ENCODE assay signal across 1 cellular context in the genomic region with DNA sequence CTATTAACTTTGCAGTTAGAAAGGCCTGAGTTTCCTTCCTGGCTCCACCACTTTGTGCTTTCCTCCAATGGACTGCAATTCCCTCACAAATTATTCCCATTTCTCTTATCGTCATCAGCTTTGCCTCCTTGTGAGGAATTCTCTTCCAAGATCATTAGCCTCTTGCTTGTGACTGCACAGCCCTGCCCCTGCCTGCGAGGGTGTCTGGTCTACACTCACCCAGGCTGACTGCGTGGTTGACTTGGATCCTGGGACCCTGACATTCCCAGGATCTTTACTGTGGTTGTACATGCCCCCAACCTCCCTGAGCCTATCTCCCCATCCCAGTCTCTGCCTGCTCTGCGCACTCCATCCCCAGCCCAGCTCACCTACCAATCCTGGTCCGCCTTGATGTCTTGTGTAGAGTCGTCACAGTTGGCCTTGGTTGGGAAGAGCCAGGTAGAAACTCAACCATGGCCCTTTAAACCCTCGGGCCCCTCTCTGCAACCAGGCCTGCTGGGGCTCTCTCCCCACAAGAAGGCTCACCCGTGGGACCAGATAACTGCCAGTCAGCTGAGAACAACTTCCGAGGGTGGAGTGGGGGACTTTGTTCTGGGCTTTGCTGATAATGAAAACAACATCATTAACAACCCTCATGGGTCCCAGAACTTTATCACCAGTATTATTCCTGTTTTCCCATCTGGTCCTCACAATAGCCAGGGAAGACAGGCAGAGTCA.
TF ChIP-seq lines count a peak whose summit lies in the region.

Gene OR2AT4 (minus strand): TSS at position 421 of the 717 bp plus-strand sequence.

TF ChIP-seq in K562, 482 proteins besides CTCF, POLR2A, EP300 and RAD21 (continued from another document and continues in another):
- peak; percentile 49; the same call in 1 of the 2 replicates for TF ChIP-seq EHMT2 (IDR thresholded peaks at IDR 0.05)
- TF ChIP-seq, protein P1, sequence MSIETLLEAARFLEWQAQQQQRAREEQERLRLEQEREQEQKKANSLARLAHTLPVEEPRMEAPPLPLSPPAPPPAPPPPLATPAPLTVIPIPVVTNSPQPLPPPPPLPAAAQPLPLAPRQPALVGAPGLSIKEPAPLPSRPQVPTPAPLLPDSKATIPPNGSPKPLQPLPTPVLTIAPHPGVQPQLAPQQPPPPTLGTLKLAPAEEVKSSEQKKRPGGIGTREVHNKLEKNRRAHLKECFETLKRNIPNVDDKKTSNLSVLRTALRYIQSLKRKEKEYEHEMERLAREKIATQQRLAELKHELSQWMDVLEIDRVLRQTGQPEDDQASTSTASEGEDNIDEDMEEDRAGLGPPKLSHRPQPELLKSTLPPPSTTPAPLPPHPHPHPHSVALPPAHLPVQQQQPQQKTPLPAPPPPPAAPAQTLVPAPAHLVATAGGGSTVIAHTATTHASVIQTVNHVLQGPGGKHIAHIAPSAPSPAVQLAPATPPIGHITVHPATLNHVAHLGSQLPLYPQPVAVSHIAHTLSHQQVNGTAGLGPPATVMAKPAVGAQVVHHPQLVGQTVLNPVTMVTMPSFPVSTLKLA (conservative IDR thresholded peaks at IDR 0.05) = peak; percentile 55 to 68; a peak in 3 of 4 replicates
- no peak for TF ChIP-seq HIVEP1 (CRISPR knock-in tag; IDR thresholded peaks at IDR 0.05)
- 0 out of 2 replicates have a peak, but pooled peaks have one; percentile 24 for TF ChIP-seq NBN (IDR thresholded peaks at IDR 0.05; ENCODE audit: low read depth)
- peak; percentile 42; the same call in 1 of the 2 replicates for TF ChIP-seq MYC (IDR thresholded peaks at IDR 0.05; ENCODE audit: low read depth, low read length)
- TF ChIP-seq MYC (CRISPR knock-in tag; IDR thresholded peaks at IDR 0.05; ENCODE audit: borderline replicate concordance, low read depth) = no peak
- no peak for TF ChIP-seq HMG20A (CRISPR knock-in tag; conservative IDR thresholded peaks at IDR 0.05)
- TF ChIP-seq ZNF146 (CRISPR knock-in tag; IDR thresholded peaks at IDR 0.05; ENCODE audit: unreplicated experiment) = no peak
- 0 out of 2 replicates have a peak, but pooled peaks have one; percentile 40 for TF ChIP-seq ZNF311 (CRISPR knock-in tag; IDR thresholded peaks at IDR 0.05)
- peak; percentile 73 for TF ChIP-seq ETV1 (tag; conservative IDR thresholded peaks at IDR 0.05; ENCODE audit: low read depth)
- TF ChIP-seq CBFB (CRISPR knock-in tag; IDR thresholded peaks at IDR 0.05) = peak; percentile 79; the same call in 1 of the 2 replicates
- TF ChIP-seq ZNF408 (CRISPR knock-in tag; IDR thresholded peaks at IDR 0.05; ENCODE audit: low read depth) = no peak
- TF ChIP-seq TFAP4 (CRISPR knock-in tag; IDR thresholded peaks at IDR 0.05; ENCODE audit: borderline replicate concordance) = peak; percentile 99
- TF ChIP-seq DMBX1 (CRISPR knock-in tag; IDR thresholded peaks at IDR 0.05; ENCODE audit: borderline replicate concordance) = peak; percentile 76; the same call in 1 of the 2 replicates
- TF ChIP-seq RUNX1 (IDR thresholded peaks at IDR 0.05; ENCODE audit: low read depth) = 0 out of 2 replicates have a peak, but pooled peaks have one; percentile 60
- TF ChIP-seq, protein P2, sequence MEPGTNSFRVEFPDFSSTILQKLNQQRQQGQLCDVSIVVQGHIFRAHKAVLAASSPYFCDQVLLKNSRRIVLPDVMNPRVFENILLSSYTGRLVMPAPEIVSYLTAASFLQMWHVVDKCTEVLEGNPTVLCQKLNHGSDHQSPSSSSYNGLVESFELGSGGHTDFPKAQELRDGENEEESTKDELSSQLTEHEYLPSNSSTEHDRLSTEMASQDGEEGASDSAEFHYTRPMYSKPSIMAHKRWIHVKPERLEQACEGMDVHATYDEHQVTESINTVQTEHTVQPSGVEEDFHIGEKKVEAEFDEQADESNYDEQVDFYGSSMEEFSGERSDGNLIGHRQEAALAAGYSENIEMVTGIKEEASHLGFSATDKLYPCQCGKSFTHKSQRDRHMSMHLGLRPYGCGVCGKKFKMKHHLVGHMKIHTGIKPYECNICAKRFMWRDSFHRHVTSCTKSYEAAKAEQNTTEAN (CRISPR knock-in tag; IDR thresholded peaks at IDR 0.05) = no peak
- TF ChIP-seq, protein P3, sequence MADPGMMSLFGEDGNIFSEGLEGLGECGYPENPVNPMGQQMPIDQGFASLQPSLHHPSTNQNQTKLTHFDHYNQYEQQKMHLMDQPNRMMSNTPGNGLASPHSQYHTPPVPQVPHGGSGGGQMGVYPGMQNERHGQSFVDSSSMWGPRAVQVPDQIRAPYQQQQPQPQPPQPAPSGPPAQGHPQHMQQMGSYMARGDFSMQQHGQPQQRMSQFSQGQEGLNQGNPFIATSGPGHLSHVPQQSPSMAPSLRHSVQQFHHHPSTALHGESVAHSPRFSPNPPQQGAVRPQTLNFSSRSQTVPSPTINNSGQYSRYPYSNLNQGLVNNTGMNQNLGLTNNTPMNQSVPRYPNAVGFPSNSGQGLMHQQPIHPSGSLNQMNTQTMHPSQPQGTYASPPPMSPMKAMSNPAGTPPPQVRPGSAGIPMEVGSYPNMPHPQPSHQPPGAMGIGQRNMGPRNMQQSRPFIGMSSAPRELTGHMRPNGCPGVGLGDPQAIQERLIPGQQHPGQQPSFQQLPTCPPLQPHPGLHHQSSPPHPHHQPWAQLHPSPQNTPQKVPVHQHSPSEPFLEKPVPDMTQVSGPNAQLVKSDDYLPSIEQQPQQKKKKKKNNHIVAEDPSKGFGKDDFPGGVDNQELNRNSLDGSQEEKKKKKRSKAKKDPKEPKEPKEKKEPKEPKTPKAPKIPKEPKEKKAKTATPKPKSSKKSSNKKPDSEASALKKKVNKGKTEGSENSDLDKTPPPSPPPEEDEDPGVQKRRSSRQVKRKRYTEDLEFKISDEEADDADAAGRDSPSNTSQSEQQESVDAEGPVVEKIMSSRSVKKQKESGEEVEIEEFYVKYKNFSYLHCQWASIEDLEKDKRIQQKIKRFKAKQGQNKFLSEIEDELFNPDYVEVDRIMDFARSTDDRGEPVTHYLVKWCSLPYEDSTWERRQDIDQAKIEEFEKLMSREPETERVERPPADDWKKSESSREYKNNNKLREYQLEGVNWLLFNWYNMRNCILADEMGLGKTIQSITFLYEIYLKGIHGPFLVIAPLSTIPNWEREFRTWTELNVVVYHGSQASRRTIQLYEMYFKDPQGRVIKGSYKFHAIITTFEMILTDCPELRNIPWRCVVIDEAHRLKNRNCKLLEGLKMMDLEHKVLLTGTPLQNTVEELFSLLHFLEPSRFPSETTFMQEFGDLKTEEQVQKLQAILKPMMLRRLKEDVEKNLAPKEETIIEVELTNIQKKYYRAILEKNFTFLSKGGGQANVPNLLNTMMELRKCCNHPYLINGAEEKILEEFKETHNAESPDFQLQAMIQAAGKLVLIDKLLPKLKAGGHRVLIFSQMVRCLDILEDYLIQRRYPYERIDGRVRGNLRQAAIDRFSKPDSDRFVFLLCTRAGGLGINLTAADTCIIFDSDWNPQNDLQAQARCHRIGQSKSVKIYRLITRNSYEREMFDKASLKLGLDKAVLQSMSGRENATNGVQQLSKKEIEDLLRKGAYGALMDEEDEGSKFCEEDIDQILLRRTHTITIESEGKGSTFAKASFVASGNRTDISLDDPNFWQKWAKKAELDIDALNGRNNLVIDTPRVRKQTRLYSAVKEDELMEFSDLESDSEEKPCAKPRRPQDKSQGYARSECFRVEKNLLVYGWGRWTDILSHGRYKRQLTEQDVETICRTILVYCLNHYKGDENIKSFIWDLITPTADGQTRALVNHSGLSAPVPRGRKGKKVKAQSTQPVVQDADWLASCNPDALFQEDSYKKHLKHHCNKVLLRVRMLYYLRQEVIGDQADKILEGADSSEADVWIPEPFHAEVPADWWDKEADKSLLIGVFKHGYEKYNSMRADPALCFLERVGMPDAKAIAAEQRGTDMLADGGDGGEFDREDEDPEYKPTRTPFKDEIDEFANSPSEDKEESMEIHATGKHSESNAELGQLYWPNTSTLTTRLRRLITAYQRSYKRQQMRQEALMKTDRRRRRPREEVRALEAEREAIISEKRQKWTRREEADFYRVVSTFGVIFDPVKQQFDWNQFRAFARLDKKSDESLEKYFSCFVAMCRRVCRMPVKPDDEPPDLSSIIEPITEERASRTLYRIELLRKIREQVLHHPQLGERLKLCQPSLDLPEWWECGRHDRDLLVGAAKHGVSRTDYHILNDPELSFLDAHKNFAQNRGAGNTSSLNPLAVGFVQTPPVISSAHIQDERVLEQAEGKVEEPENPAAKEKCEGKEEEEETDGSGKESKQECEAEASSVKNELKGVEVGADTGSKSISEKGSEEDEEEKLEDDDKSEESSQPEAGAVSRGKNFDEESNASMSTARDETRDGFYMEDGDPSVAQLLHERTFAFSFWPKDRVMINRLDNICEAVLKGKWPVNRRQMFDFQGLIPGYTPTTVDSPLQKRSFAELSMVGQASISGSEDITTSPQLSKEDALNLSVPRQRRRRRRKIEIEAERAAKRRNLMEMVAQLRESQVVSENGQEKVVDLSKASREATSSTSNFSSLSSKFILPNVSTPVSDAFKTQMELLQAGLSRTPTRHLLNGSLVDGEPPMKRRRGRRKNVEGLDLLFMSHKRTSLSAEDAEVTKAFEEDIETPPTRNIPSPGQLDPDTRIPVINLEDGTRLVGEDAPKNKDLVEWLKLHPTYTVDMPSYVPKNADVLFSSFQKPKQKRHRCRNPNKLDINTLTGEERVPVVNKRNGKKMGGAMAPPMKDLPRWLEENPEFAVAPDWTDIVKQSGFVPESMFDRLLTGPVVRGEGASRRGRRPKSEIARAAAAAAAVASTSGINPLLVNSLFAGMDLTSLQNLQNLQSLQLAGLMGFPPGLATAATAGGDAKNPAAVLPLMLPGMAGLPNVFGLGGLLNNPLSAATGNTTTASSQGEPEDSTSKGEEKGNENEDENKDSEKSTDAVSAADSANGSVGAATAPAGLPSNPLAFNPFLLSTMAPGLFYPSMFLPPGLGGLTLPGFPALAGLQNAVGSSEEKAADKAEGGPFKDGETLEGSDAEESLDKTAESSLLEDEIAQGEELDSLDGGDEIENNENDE (IDR thresholded peaks at IDR 0.05; ENCODE audit: low read depth, low read length) = no peak
- peak; percentile 20; the same call in 1 of the 2 replicates for TF ChIP-seq TFE3 (CRISPR knock-in tag; IDR thresholded peaks at IDR 0.05)
- peak; percentile 91 for TF ChIP-seq NCOR1 (IDR thresholded peaks at IDR 0.05)
- peak; percentile 63 for TF ChIP-seq BHLHE40 (IDR thresholded peaks at IDR 0.05; ENCODE audit: low read length)
- peak; percentile 73 for TF ChIP-seq GATA2 (CRISPR knock-in tag; IDR thresholded peaks at IDR 0.05)
- TF ChIP-seq ZBTB34 (CRISPR knock-in tag; IDR thresholded peaks at IDR 0.05) = no peak
- TF ChIP-seq MCM7 (IDR thresholded peaks at IDR 0.05) = no peak
- TF ChIP-seq SMARCA4 (IDR thresholded peaks at IDR 0.05) = peak; percentile 82
- peak; percentile 56; the same call in 1 of the 2 replicates for TF ChIP-seq CTBP1 (IDR thresholded peaks at IDR 0.05; ENCODE audit: borderline replicate concordance)
- TF ChIP-seq KLF16 (IDR thresholded peaks at IDR 0.05) = peak; percentile 88
- no peak for TF ChIP-seq FOXA1 (IDR thresholded peaks at IDR 0.05; ENCODE audit: borderline replicate concordance)
- TF ChIP-seq CCNT2 (IDR thresholded peaks at IDR 0.05; ENCODE audit: borderline replicate concordance, extremely low read depth, insufficient read length, low read depth, low read length) = peak; percentile 40
- TF ChIP-seq, protein P4, sequence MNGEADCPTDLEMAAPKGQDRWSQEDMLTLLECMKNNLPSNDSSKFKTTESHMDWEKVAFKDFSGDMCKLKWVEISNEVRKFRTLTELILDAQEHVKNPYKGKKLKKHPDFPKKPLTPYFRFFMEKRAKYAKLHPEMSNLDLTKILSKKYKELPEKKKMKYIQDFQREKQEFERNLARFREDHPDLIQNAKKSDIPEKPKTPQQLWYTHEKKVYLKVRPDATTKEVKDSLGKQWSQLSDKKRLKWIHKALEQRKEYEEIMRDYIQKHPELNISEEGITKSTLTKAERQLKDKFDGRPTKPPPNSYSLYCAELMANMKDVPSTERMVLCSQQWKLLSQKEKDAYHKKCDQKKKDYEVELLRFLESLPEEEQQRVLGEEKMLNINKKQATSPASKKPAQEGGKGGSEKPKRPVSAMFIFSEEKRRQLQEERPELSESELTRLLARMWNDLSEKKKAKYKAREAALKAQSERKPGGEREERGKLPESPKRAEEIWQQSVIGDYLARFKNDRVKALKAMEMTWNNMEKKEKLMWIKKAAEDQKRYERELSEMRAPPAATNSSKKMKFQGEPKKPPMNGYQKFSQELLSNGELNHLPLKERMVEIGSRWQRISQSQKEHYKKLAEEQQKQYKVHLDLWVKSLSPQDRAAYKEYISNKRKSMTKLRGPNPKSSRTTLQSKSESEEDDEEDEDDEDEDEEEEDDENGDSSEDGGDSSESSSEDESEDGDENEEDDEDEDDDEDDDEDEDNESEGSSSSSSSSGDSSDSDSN (IDR thresholded peaks at IDR 0.05; ENCODE audit: borderline replicate concordance in 1 of 2, low read depth in 2 of 2, low read length in 2 of 2) = peak in 1 of 2 experiments; percentile 71; a peak in 1 of 4 replicates
- TF ChIP-seq MTA2 (IDR thresholded peaks at IDR 0.05; ENCODE audit: low read depth) = peak; percentile 62; the same call in 1 of the 2 replicates
- TF ChIP-seq MXD1 (CRISPR knock-in tag; IDR thresholded peaks at IDR 0.05; ENCODE audit: borderline replicate concordance, poor library complexity, severe bottlenecking) = no peak
- no peak for TF ChIP-seq BCL6 (CRISPR knock-in tag; IDR thresholded peaks at IDR 0.05)
